In the genomic region with DNA sequence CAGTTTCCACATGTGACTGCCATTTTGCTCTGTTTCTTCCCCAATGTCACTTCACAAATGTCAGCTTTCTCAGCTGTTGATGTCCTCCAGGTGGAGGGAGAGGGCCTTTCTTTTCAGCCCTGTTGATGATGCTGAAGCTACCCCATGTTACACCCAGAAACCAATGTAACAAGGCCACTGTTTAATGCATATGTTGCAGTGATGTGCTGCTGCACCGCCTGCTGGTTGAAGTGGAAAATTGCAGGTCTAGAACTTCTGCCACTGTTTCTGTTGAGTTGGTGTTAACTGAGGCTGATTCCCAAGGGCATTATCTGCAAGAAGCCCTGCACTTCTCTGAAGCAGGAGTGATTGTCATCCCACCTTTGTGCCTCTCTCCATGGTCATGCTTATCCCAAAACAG, we compare ENCODE assay signal across 8 cellular contexts.
DNase-seq lines count a peak whose midpoint lies in the region; ATAC-seq, FAIRE-seq and TF ChIP-seq lines count a peak whose summit lies in the region.

No MANE protein-coding gene starts in this region.

- no peak overlapping the region for H2BK120ac ChIP-seq in H9 (ENCODE audit: low read depth, low read length, poor library complexity, severe bottlenecking)

- no peaks in the 10 kb centered on the region; the same call in 1 of the 2 replicates for H3K36me3 ChIP-seq in BJ (ENCODE audit: control insufficient read depth, insufficient read depth, low read length)
- no peaks in the 10 kb centered on the region for H3K36me3 ChIP-seq in kidney (ENCODE audit: control insufficient read depth in 1 of 2, insufficient read depth in 2 of 2, low read length in 2 of 2)

- no peak for FAIRE-seq in kidney (lab: Jason Lieb, UNC)

- H3K27ac ChIP-seq in H9 (ENCODE audit: insufficient read length, low read depth, low read length) (peak overlapping the region; percentile 22), VCaP (no peak overlapping the region), kidney (ENCODE audit: low read depth in 2 of 2, low read length in 2 of 2) (no peak overlapping the region)

- H3K56ac ChIP-seq in H9 (ENCODE audit: insufficient read length, low read depth, low read length), result no peak overlapping the region

- no peak overlapping the region for H2BK12ac ChIP-seq in H9 (ENCODE audit: insufficient read length, low read depth, low read length)

- H4K20me1 ChIP-seq in H9 (ENCODE audit: control insufficient read depth, insufficient read depth, insufficient read length), result no peaks in the 10 kb centered on the region

- no peaks in the 10 kb centered on the region for H3K23me2 ChIP-seq in H9 (ENCODE audit: insufficient read length, low read depth, low read length, poor library complexity, severe bottlenecking)

- H4K8ac ChIP-seq in H9 (replicated peaks; ENCODE audit: insufficient read length, low read depth, low read length), result no peak overlapping the region

- H3K4me3 Mint-ChIP-seq in H9, result no peak overlapping the region

- no peak overlapping the region for H2AK5ac ChIP-seq in H9 (ENCODE audit: insufficient read length, low read length)

- no peak overlapping the region for H3K23ac ChIP-seq in H9 (ENCODE audit: insufficient read length, low read depth, low read length)

- H3K4me3 ChIP-seq in BJ (ENCODE audit: low read depth, low read length) (no peak overlapping the region), kidney (ENCODE audit: low read length in 2 of 2) (no peak overlapping the region)

- H4K5ac ChIP-seq in H9 (ENCODE audit: insufficient read length, low read depth, low read length), result no peak overlapping the region

- H3K27me3 Mint-ChIP-seq in H9 (ENCODE audit: low read depth), result no peaks in the 10 kb centered on the region; the same call in 1 of the 2 replicates

- no peak overlapping the region for H2BK15ac ChIP-seq in H9 (ENCODE audit: low read depth, low read length)

- CTCF ChIA-PET in BJ (lab: Yijun Ruan, JAX), result interaction anchor here (0.6 to 2.2 kb wide), 9 partner anchors 8 to 296 kb away, joined by 3 to 9 read pairs (median 3); no protein-coding TSS in a partner anchor

- no peaks in the 10 kb centered on the region for H3K9me3 ChIP-seq in H9 (ENCODE audit: control insufficient read depth, low read depth, low read length)
- H3K9me3 ChIP-seq in kidney (ENCODE audit: control insufficient read depth in 1 of 2, low read length in 2 of 2), result peaks cover 0 to 13% of the 10 kb centered on the region in 2 donors

- no peak overlapping the region for H2BK20ac ChIP-seq in H9 (ENCODE audit: low read depth, low read length, poor library complexity, severe bottlenecking)

- intact Hi-C loops in kidney (cut with DNase I), result no loop called here

- TF ChIP-seq CTCF in BJ (IDR thresholded peaks at IDR 0.05; ENCODE audit: insufficient read depth, low read depth, low read length), result peak; percentile 59
- TF ChIP-seq CTCF in H9 (conservative IDR thresholded peaks at IDR 0.05), result peak; percentile 86
- peak; percentile 54 for TF ChIP-seq CTCF in VCaP (conservative IDR thresholded peaks at IDR 0.05)
- TF ChIP-seq CTCF in kidney (IDR thresholded peaks at IDR 0.05; ENCODE audit: borderline replicate concordance, extremely low read depth, insufficient read depth), result peak; percentile 3

- H3K9me3 Mint-ChIP-seq in H9, result peaks cover 17 to 25% of the 10 kb centered on the region in 2 experiments; a peak in 4 of 5 replicates

- no peak overlapping the region for H3K18ac ChIP-seq in H9 (ENCODE audit: insufficient read length, low read depth, low read length)

- H3K4me2 ChIP-seq in H9 (ENCODE audit: insufficient read depth, insufficient read length, low read length), result no peak overlapping the region

- no peak overlapping the region for H4K91ac ChIP-seq in H9 (ENCODE audit: insufficient read length, low read depth, low read length)

- H3K4ac ChIP-seq in H9 (ENCODE audit: low read depth, low read length), result no peak overlapping the region

- H3K36me3 Mint-ChIP-seq in H9 (ENCODE audit: insufficient read depth in 1 of 3, low read depth in 3 of 3), result peaks cover 15 to 23% (median 18%) of the 10 kb centered on the region in 3 experiments

- H3K14ac ChIP-seq in H9 (ENCODE audit: insufficient read depth, low read length), result no peak overlapping the region

- H2AFZ ChIP-seq in H9 (ENCODE audit: low read length), result no peak overlapping the region

- ATAC-seq in HG03342 (IDR thresholded peaks at IDR 0.05; ENCODE audit: unreplicated experiment), result no peak

- POLR2A ChIA-PET in BJ (lab: Charles Lee), result no interaction called here

- no peaks in the 10 kb centered on the region for H3K79me2 ChIP-seq in H9 (ENCODE audit: insufficient read depth, low read length)

- H3K79me1 ChIP-seq in H9 (ENCODE audit: insufficient read depth, low read depth, low read length, poor library complexity, severe bottlenecking), result no peaks in the 10 kb centered on the region

- H3K4me1 ChIP-seq in H9 (ENCODE audit: insufficient read depth, low read length) (peaks cover 7% of the 10 kb centered on the region), kidney (ENCODE audit: control insufficient read depth in 1 of 2, insufficient read depth in 1 of 2, low read depth in 1 of 2, low read length in 2 of 2) (no peaks in the 10 kb centered on the region)

- H3K9ac ChIP-seq in H9 (ENCODE audit: extremely low read depth, insufficient read length, low read length) (no peak overlapping the region), kidney (ENCODE audit: low read length in 2 of 2) (no peak overlapping the region)

- no peak overlapping the region for H2BK5ac ChIP-seq in H9 (ENCODE audit: insufficient read length, low read length)

- H3T11ph ChIP-seq in H9 (ENCODE audit: low read length), result no peak overlapping the region

- no CpG with 5 or more reads among the region's 1 CpG for WGBS in H9 (ENCODE audit: extremely low coverage, insufficient read length, low lambda C conversion rate)

- peaks cover 10 to 11% of the 10 kb centered on the region in 2 experiments for H3K4me1 Mint-ChIP-seq in H9

- 0 out of 7 replicates have a peak overlapping the region, but pooled peaks of 1 of the 3 experiments have one; percentile 7 for H3K27ac Mint-ChIP-seq in H9

- no peaks in the 10 kb centered on the region for H3K27me3 ChIP-seq in BJ (ENCODE audit: control insufficient read depth, insufficient read depth, low read length)
- peaks cover 1% of the 10 kb centered on the region; the same call in 1 of the 2 replicates for H3K27me3 ChIP-seq in H9 (ENCODE audit: insufficient read depth, low read length)

- DNase-seq in BJ (ENCODE audit: low read depth) (no peak), H9 (peak; percentile 60), kidney (no peak), hippocampal formation (lab: John Stamatoyannopoulos, UW) (no peak), GM19240 (ENCODE audit: insufficient read length, low spot score) (no peak), NCI-H748 (lab: John Stamatoyannopoulos, UW; ENCODE audit: unreplicated experiment) (no peak)

Comparison
In these comparisons a context has a peak if more than half of its experiments do, and no peak if none do; other contexts are left out.
1. CTCF ChIP-seq: peak in every context shown above with its lines; median percentile 86 in H9; 59 in BJ; 54 in VCaP; 3 in kidney.